In genomic region chr4:147816382-147817254, GRCh38 we compare ENCODE assay signal across 21 cellular contexts.
DNase-seq lines count a peak whose midpoint lies in the region; ATAC-seq and TF ChIP-seq lines count a peak whose summit lies in the region.
"Had no signal": no experiment of that assay in that cellular context is flagged by ENCODE, and none has a peak within 500 bp of the region (broad histone marks: within the 10 kb centered on the region; RNA-seq: fewer than 3 reads in every experiment).

No MANE protein-coding gene starts in this region.

- no peaks in the 10 kb centered on the region for H3K27me3 ChIP-seq in CD4-positive, alpha-beta memory T cell (ENCODE audit: insufficient read depth, low read length)
- no peaks in the 10 kb centered on the region for H3K27me3 ChIP-seq in esophagus muscularis mucosa
- H3K27me3 ChIP-seq in mesendoderm (ENCODE audit: insufficient read depth, low read length, poor library complexity): no peaks in the 10 kb centered on the region
- H3K27me3 ChIP-seq in stomach: no peaks in the 10 kb centered on the region
- H3K27me3 ChIP-seq: neutrophil, thyroid gland had no signal

- CTCF ChIA-PET in CD4-positive, alpha-beta memory T cell (lab: Charles Lee; ENCODE audit: partially characterized antibody): interaction anchor here (2.0 kb wide), 1 partner anchor 50 kb away, joined by 13 read pairs; no protein-coding TSS in a partner anchor

- H2BK5ac ChIP-seq in mesendoderm (ENCODE audit: low read length): no peak overlapping the region

- TF ChIP-seq POLR2A in esophagus muscularis mucosa (IDR thresholded peaks at IDR 0.05; ENCODE audit: low read depth) (no peak), stomach (IDR thresholded peaks at IDR 0.05) (no peak)

- peak overlapping the region; percentile 28 for H3K18ac ChIP-seq in mesendoderm (ENCODE audit: low read length)

- H3K4me3 ChIP-seq in CD4-positive, alpha-beta memory T cell (ENCODE audit: low read length in 2 of 2): no peak overlapping the region
- H3K4me3 ChIP-seq in esophagus muscularis mucosa (no peak overlapping the region), mesendoderm (ENCODE audit: low read length) (no peak overlapping the region), stomach (no peak overlapping the region)
- H3K4me3 ChIP-seq: thyroid gland had no signal

- H3K79me2 ChIP-seq in mesendoderm (ENCODE audit: control insufficient read depth, insufficient read depth, low read length): no peaks in the 10 kb centered on the region

- peak overlapping the region in 4 of 7 donors; percentile 3 to 79 (median 60) for H3K27ac Mint-ChIP-seq in CD4-positive, alpha-beta memory T cell
- H3K27ac Mint-ChIP-seq: activated T-helper 1 cell treated with anti-CD3 and anti-CD28 coated beads, Interleukin-12 subunit alpha, Interleukin-12 subunit beta, Interleukin-2, Interleukin-4 antibody, amounts not matched to agents 30 ng/mL and 10 ng/mL and 1 ng/mL, durations not matched to agents 14 hours and 24 hours and 36 hours had no signal

- no peaks in the 10 kb centered on the region for H3K36me3 ChIP-seq in CD4-positive, alpha-beta memory T cell (ENCODE audit: insufficient read depth, low read length)
- no peaks in the 10 kb centered on the region for H3K36me3 ChIP-seq in esophagus muscularis mucosa
- no peaks in the 10 kb centered on the region for H3K36me3 ChIP-seq in mesendoderm (ENCODE audit: control insufficient read depth, insufficient read depth, low read length)
- H3K36me3 ChIP-seq in stomach: no peaks in the 10 kb centered on the region
- H3K36me3 ChIP-seq: neutrophil, thyroid gland had no signal

- H2BK15ac ChIP-seq in mesendoderm (replicated peaks; ENCODE audit: low read depth): no peak overlapping the region

- no peaks in the 10 kb centered on the region for H3K9me3 Mint-ChIP-seq in CD4-positive, alpha-beta memory T cell
- H3K9me3 Mint-ChIP-seq: activated T-helper 1 cell treated with anti-CD3 and anti-CD28 coated beads, Interleukin-12 subunit alpha, Interleukin-12 subunit beta, Interleukin-2, Interleukin-4 antibody, amounts not matched to agents 30 ng/mL and 10 ng/mL and 1 ng/mL, durations not matched to agents 14 hours and 24 hours and 36 hours; CD4-positive, CD25-positive, alpha-beta regulatory T cell; central memory CD8-positive, alpha-beta T cell had no signal

- H3K4me3 Mint-ChIP-seq in CD4-positive, alpha-beta memory T cell: peak overlapping the region in 1 of 8 donors; percentile 40
- H3K4me3 Mint-ChIP-seq: activated T-helper 1 cell treated with anti-CD3 and anti-CD28 coated beads, Interleukin-12 subunit alpha, Interleukin-12 subunit beta, Interleukin-2, Interleukin-4 antibody, amounts not matched to agents 30 ng/mL and 10 ng/mL and 1 ng/mL, durations not matched to agents 14 hours and 24 hours and 36 hours; CD4-positive, CD25-positive, alpha-beta regulatory T cell had no signal

- no peak overlapping the region for H4K8ac ChIP-seq in mesendoderm (ENCODE audit: low read depth, low read length)

- no peaks in the 10 kb centered on the region for H3K36me3 Mint-ChIP-seq in CD4-positive, alpha-beta memory T cell
- H3K36me3 Mint-ChIP-seq: CD4-positive, CD25-positive, alpha-beta regulatory T cell had no signal

- TF ChIP-seq CTCF in esophagus muscularis mucosa (IDR thresholded peaks at IDR 0.05): no peak
- TF ChIP-seq CTCF in stomach (IDR thresholded peaks at IDR 0.05): no peak

- H3K27me3 Mint-ChIP-seq in CD4-positive, alpha-beta memory T cell: no peaks in the 10 kb centered on the region
- H3K27me3 Mint-ChIP-seq: CD4-positive, CD25-positive, alpha-beta regulatory T cell; central memory CD8-positive, alpha-beta T cell had no signal

- H4K5ac ChIP-seq in mesendoderm (ENCODE audit: low read length): no peak overlapping the region

- H3K4ac ChIP-seq in mesendoderm (ENCODE audit: low read depth, low read length): no peak overlapping the region

- no peak overlapping the region for H2BK120ac ChIP-seq in mesendoderm (ENCODE audit: low read depth, low read length)

- no peak for DNase-seq in CD4-positive, alpha-beta memory T cell
- DNase-seq in esophagus muscularis mucosa (ENCODE audit: extremely low spot score) (no peak), mesendoderm (no peak), stomach (no peak), KG1 (lab: John Stamatoyannopoulos, UW) (no peak), amniotic stem cell (lab: John Stamatoyannopoulos, UW) (no peak), activated gamma-delta T cell treated with Interleukin-2 at 50 U/mL for 16 hours (no peak)
- DNase-seq: activated CD8-positive, alpha-beta memory T cell treated with anti-CD3 and anti-CD28 coated beads for 24 hours; CD4-positive, CD25-positive, alpha-beta regulatory T cell; DMS79; H7; Karpas-422; midbrain; NCI-H1105; NCI-H526 treated with DMSO at 0.1 percent for 48 hours; stimulated activated CD4-positive, alpha-beta T cell treated with anti-CD3 and anti-CD28 coated beads, Interleukin-4, amount 100 ng/mL, for 24 hours; thyroid gland had no signal

- peaks cover 11 to 23% (median 17%) of the 10 kb centered on the region in 4 donors for H3K4me1 Mint-ChIP-seq in CD4-positive, alpha-beta memory T cell

- H3K27ac ChIP-seq in CD4-positive, alpha-beta memory T cell (ENCODE audit: low read depth, low read length): no peak overlapping the region
- H3K27ac ChIP-seq in esophagus muscularis mucosa (replicated peaks in 1 of 4): peak overlapping the region; percentile 75 to 82 (median 76)
- H3K27ac ChIP-seq in mesendoderm (ENCODE audit: low read depth, low read length): no peak overlapping the region
- H3K27ac ChIP-seq in stomach: peak overlapping the region in 4 of 5 donors; percentile 5 to 73 (median 36)
- H3K27ac ChIP-seq: neutrophil had no signal

- WGBS in esophagus muscularis mucosa: 56% methylated on average over 4 of the region's 4 CpGs
- no CpG with 5 or more reads among the region's 4 CpGs for WGBS in mesendoderm (ENCODE audit: extremely low coverage, insufficient coverage, low lambda C conversion rate)
- WGBS in stomach, 5 donors: 62 to 77% (median 70%) methylated on average over 4 of the region's 4 CpGs

- H3K4me2 ChIP-seq in mesendoderm (ENCODE audit: low read length): no peak overlapping the region

- H3K79me1 ChIP-seq in mesendoderm (ENCODE audit: low read length): peaks cover 2% of the 10 kb centered on the region

- no peaks in the 10 kb centered on the region for H3K9me3 ChIP-seq in CD4-positive, alpha-beta memory T cell (ENCODE audit: control insufficient read depth in 1 of 2, low read length in 2 of 2)
- no peaks in the 10 kb centered on the region for H3K9me3 ChIP-seq in esophagus muscularis mucosa
- no peaks in the 10 kb centered on the region for H3K9me3 ChIP-seq in stomach
- H3K9me3 ChIP-seq: neutrophil, thyroid gland had no signal

- peaks cover 13% of the 10 kb centered on the region for H3K4me1 ChIP-seq in CD4-positive, alpha-beta memory T cell (ENCODE audit: insufficient read depth, low read length)
- H3K4me1 ChIP-seq in esophagus muscularis mucosa: peaks cover 75 to 99% (median 93%) of the 10 kb centered on the region in 4 donors
- H3K4me1 ChIP-seq in mesendoderm (ENCODE audit: control insufficient read depth, low read depth, low read length): no peaks in the 10 kb centered on the region
- peaks cover 6 to 77% (median 59%) of the 10 kb centered on the region in 4 donors for H3K4me1 ChIP-seq in stomach

- no peak overlapping the region for H3K56ac ChIP-seq in mesendoderm (ENCODE audit: low read length)

- H3K23ac ChIP-seq in mesendoderm (ENCODE audit: low read length): no peak overlapping the region

- POLR2A ChIA-PET in CD4-positive, alpha-beta memory T cell (lab: Charles Lee; ENCODE audit: partially characterized antibody): interaction anchor here (1.0 to 1.2 kb wide), 2 partner anchors 25 to 133 kb away, joined by 3 to 4 read pairs; partner anchors contain the start of gene PRMT9

- no peak for TF ChIP-seq EP300 in esophagus muscularis mucosa (IDR thresholded peaks at IDR 0.05)
- TF ChIP-seq EP300 in stomach (IDR thresholded peaks at IDR 0.05): no peak

- no peak overlapping the region for H3K9ac ChIP-seq in mesendoderm (ENCODE audit: low read length)

- intact Hi-C loops in CD4-positive, alpha-beta memory T cell (cut with micrococcal nuclease): no loop called here
- intact Hi-C loops in esophagus muscularis mucosa (cut with DNase I) (loop anchor here (10.0 kb wide), 1 partner anchor 82 kb away; the partner anchor contains the start of gene ARHGAP10), stomach (cut with DNase I; ENCODE audit: low total_unique reads) (no loop called here)

- ATAC-seq in GM21526 (IDR thresholded peaks at IDR 0.05; ENCODE audit: low FRiP score, unreplicated experiment): no peak

- no peak overlapping the region for H2AK5ac ChIP-seq in mesendoderm (ENCODE audit: low read length)

Comparison
In these comparisons a context has a peak if more than half of its experiments do, and no peak if none do; other contexts are left out.
1. H3K27ac ChIP-seq: peak in esophagus muscularis mucosa (4 of 4) and stomach (4 of 5); none in CD4-positive, alpha-beta memory T cell (single experiment) and mesendoderm (single experiment).